Comparison of ENCODE assay signal across 9 cellular contexts in the genomic region with DNA sequence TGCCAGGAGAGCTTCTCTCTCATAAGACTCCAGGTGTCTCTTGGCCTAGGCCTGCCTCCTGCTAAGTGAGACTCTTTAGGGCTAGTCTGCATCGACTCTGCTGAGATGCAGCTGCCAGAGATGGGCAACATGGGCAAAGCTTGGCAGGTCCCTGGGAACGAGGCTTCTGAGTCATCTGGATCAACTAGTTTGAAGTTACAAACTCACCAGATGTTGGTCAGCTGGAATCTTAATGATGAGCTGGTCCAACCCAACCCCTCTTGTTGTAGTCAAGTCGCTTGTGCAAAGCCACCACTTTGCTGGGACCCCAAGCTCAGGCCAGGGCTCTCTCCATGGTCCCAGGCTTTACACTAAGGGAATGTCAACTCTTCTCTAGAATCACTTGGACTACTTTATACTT. TPM values are rescaled to one million over a fixed set of nuclear protein-coding genes. Genes with fewer than 3 reads are reported as not detected.
A peak's percentile ranks its signal among the peaks of the same experiment; 100 is the strongest.
DNase-seq lines count a peak whose midpoint lies in the region; TF ChIP-seq lines count a peak whose summit lies in the region.
"Not testable (repeated sequence)": the region's sequence is repeated elsewhere in the genome, so short reads cannot be mapped to it uniquely, and the experiment has no call there.
"Had no signal": no experiment of that assay in that cellular context is flagged by ENCODE, and none has a peak within 500 bp of the region (broad histone marks: within the 10 kb centered on the region; RNA-seq: fewer than 3 reads in every experiment).

No MANE protein-coding gene starts in this region.

- H3K27ac ChIP-seq in BLaER1 treated with 17β-estradiol and CSF1 and Interleukin-3, amounts not matched to agents 10 nM and 100 nM, result peak overlapping the region in 8 of 11 experiments; percentile 71 to 95 (median 87); a peak in 16 of 22 replicates
- H3K27ac ChIP-seq in GM23248, result not testable (repeated sequence)
- peak overlapping the region; percentile 1 for H3K27ac ChIP-seq in osteoblast (ENCODE audit: low read depth, low read length)

- H3K9me2 ChIP-seq in GM23248 (ENCODE audit: insufficient read depth), result not testable (repeated sequence)

- peak overlapping the region; percentile 37 to 91 (median 83); a peak in 21 of 22 replicates for H3K4me2 ChIP-seq in BLaER1 treated with 17β-estradiol and CSF1 and Interleukin-3, amounts not matched to agents 10 nM and 100 nM
- not testable (repeated sequence) for H3K4me2 ChIP-seq in GM23248 (ENCODE audit: unreplicated experiment); osteoblast (ENCODE audit: insufficient read depth, low read length)

- H3K27me3 ChIP-seq in BLaER1 treated with 17β-estradiol and CSF1 and Interleukin-3, amounts not matched to agents 10 nM and 100 nM; GM23248 (replicated peaks; ENCODE audit: insufficient read depth); MG63; osteoblast (ENCODE audit: insufficient read depth, low read length): not testable (repeated sequence)

- DNase-seq in AG08396 (ENCODE audit: low spot score) (peak; percentile 20), GM23248 (peak; percentile 75), MG63 (peak; percentile 92), epidermal melanocyte (ENCODE audit: insufficient read length, low spot score) (peak; percentile 15), fibroblast of peridontal ligament (ENCODE audit: extremely low read depth) (peak; percentile 58), osteoblast (ENCODE audit: insufficient read length, low spot score, missing footprints) (peak; percentile 70)

- H3K9me3 ChIP-seq in BLaER1 treated with 17β-estradiol and CSF1 and Interleukin-3, amounts not matched to agents 10 nM and 100 nM (replicated peaks in 1 of 11); GM23248 (ENCODE audit: low read depth); MG63; osteoblast (ENCODE audit: low read depth, low read length): not testable (repeated sequence)

- H3K36me3 ChIP-seq in BLaER1 treated with 17β-estradiol and CSF1 and Interleukin-3, amounts not matched to agents 10 nM and 100 nM; GM23248 (ENCODE audit: low read depth); MG63; osteoblast (ENCODE audit: insufficient read depth, low read length): not testable (repeated sequence)

- peak overlapping the region in 7 of 11 experiments; percentile 65 to 77 (median 73); a peak in 15 of 22 replicates for H3K9ac ChIP-seq in BLaER1 treated with 17β-estradiol and CSF1 and Interleukin-3, amounts not matched to agents 10 nM and 100 nM
- H3K9ac ChIP-seq in GM23248, result not testable (repeated sequence)

- in situ Hi-C loops in GM23248 (cut with MboI), result not testable (repeated sequence)

- 35 to 38% methylated on average over 3 of the region's 3 CpGs for WGBS in GM23248 (ENCODE audit: low coverage in 1 of 2, low lambda C conversion rate in 2 of 2, missing lambda C conversion rate in 2 of 2), 2 experiments

- not testable (repeated sequence) for H4K20me1 ChIP-seq in BLaER1 treated with 17β-estradiol and CSF1 and Interleukin-3, amounts not matched to agents 10 nM and 100 nM; GM23248 (ENCODE audit: insufficient read depth); osteoblast (ENCODE audit: insufficient read depth, low read length)

- H3K4me1 ChIP-seq in BLaER1 treated with 17β-estradiol and CSF1 and Interleukin-3, amounts not matched to agents 10 nM and 100 nM, result peaks cover 0 to 53% (median 40%) of the 10 kb centered on the region in 10 experiments; a peak in 19 of 20 replicates
- H3K4me1 ChIP-seq in GM23248 (ENCODE audit: insufficient read depth); osteoblast (ENCODE audit: insufficient read depth, low read length): not testable (repeated sequence)

- H3F3A ChIP-seq in GM23248 (ENCODE audit: insufficient read depth), result not testable (repeated sequence)

- not testable (repeated sequence) for H3K79me2 ChIP-seq in GM23248 (ENCODE audit: insufficient read depth); osteoblast (ENCODE audit: insufficient read depth, low read length)

- H3K4me3 ChIP-seq in BLaER1 treated with 17β-estradiol and CSF1 and Interleukin-3, amounts not matched to agents 10 nM and 100 nM; GM23248; MG63; osteoblast (ENCODE audit: insufficient read depth, low read length): not testable (repeated sequence)

- TF ChIP-seq CTCF in osteoblast (IDR thresholded peaks at IDR 0.05; ENCODE audit: extremely low read depth, low read depth, low read length), result not testable (repeated sequence)

- H2AFZ ChIP-seq in GM23248; osteoblast (ENCODE audit: low read length): not testable (repeated sequence)

RNA-seq across cellular contexts. Expression of a gene that starts 38.9 kb away (rescaled TPM):
- not detected in 2 replicates for total RNA-seq in GM23248 (2014; rRNA removed; shearing (Covaris generic))
- 0.49 and 0.63 TPM in 2 replicates for polyA plus RNA-seq in GM23248 (2016; fragmentation: Nextera tagmentation; extraction: Ambion mirVana)
- not detected in 2 replicates for total RNA-seq in MG63 (2014; rRNA removed; shearing (Covaris generic); ENCODE audit: low replicate concordance)
- total RNA-seq in osteoblast, result 0.29 TPM in 1 of 2 replicates, not detected in the other
- total RNA-seq: Daoy, HT1080 had no signal

Comparison
In these comparisons a context has a peak if more than half of its experiments do, and no peak if none do; other contexts are left out.
1. DNase-seq: peak in every context shown above with its lines; median percentile 92 in MG63; 75 in GM23248; 70 in osteoblast; 58 in fibroblast of peridontal ligament; 20 in AG08396; 15 in epidermal melanocyte.